8 cellular contexts compared by ENCODE assay signal in the genomic region with DNA sequence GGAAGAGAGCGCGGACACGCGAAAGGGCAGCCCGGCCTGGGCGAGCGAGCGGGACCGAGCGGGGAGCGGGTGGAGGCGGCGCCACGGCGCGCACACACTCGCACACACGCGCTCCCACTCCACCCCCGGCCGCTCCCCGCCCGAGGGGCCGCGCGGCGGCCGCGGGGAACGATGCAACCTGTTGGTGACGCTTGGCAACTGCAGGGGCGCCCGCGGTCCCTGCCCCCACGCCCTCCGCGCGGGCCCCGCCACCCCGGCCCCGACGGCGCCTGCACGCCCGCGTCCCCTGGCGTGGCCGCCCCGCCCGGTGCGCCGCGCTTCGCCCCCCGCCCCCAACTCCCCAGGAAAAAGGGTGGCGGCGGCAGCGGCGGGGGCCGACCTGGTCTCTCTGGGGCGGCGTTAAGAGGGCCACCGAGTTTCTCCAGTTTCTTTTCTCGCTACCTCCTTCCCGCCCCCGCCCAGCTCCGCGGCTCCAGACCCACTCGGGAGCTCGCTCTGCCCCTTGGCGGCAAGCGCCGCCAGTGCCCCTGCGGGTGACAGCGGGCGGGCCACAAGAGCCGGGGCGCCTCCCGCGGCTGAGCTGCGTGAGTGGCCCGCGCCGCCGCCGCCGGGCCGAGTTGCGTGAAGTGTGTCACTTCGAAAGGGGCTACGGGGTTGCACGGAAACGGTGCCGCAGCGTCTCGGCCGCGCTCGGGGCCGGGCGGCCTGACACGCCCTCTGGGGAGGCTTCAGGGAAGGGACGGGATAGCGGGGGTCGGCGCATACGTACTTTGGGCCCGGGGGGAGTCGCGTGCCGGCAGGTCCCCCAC. TPM values are rescaled to one million over a fixed set of nuclear protein-coding genes. Genes with fewer than 3 reads are reported as not detected.
DNase-seq lines count a peak whose midpoint lies in the region; ATAC-seq and TF ChIP-seq lines count a peak whose summit lies in the region.

A gene (minus strand): TSS at position 80 of the 809 bp plus-strand sequence. CDS start 2,847 bp downstream, outside the sequence.

- H2AFZ ChIP-seq in osteoblast (ENCODE audit: low read length): peak within 1 kb of the TSS; percentile 25

- H3K4me1 ChIP-seq in osteoblast (ENCODE audit: insufficient read depth, low read length): peaks cover 5% of the 10 kb centered on the region
- H3K4me1 ChIP-seq in testis: peaks cover 22% of the 10 kb centered on the region

- H3K9me3 Mint-ChIP-seq in activated naive CD4-positive, alpha-beta T cell treated with anti-CD3 and anti-CD28 coated beads, Interleukin-2, amount 10 ng/mL, durations not matched to agents 7 days and 5 days: no peaks in the 10 kb centered on the region

- peaks cover 20% of the 10 kb centered on the region for H4K20me1 ChIP-seq in osteoblast (ENCODE audit: insufficient read depth, low read length)

- peaks cover 39% of the 10 kb centered on the region for H3K36me3 Mint-ChIP-seq in activated naive CD4-positive, alpha-beta T cell treated with anti-CD3 and anti-CD28 coated beads, Interleukin-2, amount 10 ng/mL, durations not matched to agents 7 days and 5 days

- peak; percentile 35; the same call in 1 of the 2 replicates for TF ChIP-seq RAD21 in Ishikawa (IDR thresholded peaks at IDR 0.05; ENCODE audit: low read depth)

- intact Hi-C loops in testis (cut with DNase I; ENCODE audit: low total_unique reads): loop anchor here (10.0 kb wide), 1 partner anchor 421 kb away; no protein-coding TSS in a partner anchor

- TF ChIP-seq EP300 in Ishikawa (IDR thresholded peaks at IDR 0.05; ENCODE audit: borderline replicate concordance): no peak

- H3K27me3 Mint-ChIP-seq in activated naive CD4-positive, alpha-beta T cell treated with anti-CD3 and anti-CD28 coated beads, Interleukin-2, amount 10 ng/mL, durations not matched to agents 7 days and 5 days: no peaks in the 10 kb centered on the region

- peaks cover 47% of the 10 kb centered on the region for H3K79me2 ChIP-seq in osteoblast (ENCODE audit: insufficient read depth, low read length)

- CTCF ChIA-PET in activated naive CD4-positive, alpha-beta T cell treated with anti-CD3 and anti-CD28 coated beads, Interleukin-2, amount 10 ng/mL, durations not matched to agents 7 days and 5 days (lab: Charles Lee): interaction anchor here (0.7 to 3.0 kb wide), 16 partner anchors 28 to 789 kb away, joined by 3 to 19 read pairs (median 4); no protein-coding TSS in a partner anchor

- H3K27ac ChIP-seq in SK-N-MC (peak within 1 kb of the TSS; percentile 98), osteoblast (ENCODE audit: low read depth, low read length) (peak within 1 kb of the TSS; percentile 96), testis (peak within 1 kb of the TSS; percentile 97 to 98)

- H3K4me2 ChIP-seq in osteoblast (ENCODE audit: insufficient read depth, low read length): peak within 1 kb of the TSS; percentile 85

- H3K27ac Mint-ChIP-seq in activated naive CD4-positive, alpha-beta T cell treated with anti-CD3 and anti-CD28 coated beads, Interleukin-2, amount 10 ng/mL, durations not matched to agents 7 days and 5 days: peak within 1 kb of the TSS; percentile 98

- TF ChIP-seq CTCF in osteoblast (IDR thresholded peaks at IDR 0.05; ENCODE audit: extremely low read depth, low read depth, low read length) (peak; percentile 17), testis (IDR thresholded peaks at IDR 0.05) (peak; percentile 41 to 63 (median 43))

- peaks cover 8% of the 10 kb centered on the region for H3K36me3 ChIP-seq in SK-N-MC (ENCODE audit: insufficient read depth, low read length)
- peaks cover 10% of the 10 kb centered on the region for H3K36me3 ChIP-seq in osteoblast (ENCODE audit: insufficient read depth, low read length)
- H3K36me3 ChIP-seq in testis (ENCODE audit: low read depth, missing control alignments): no peaks in the 10 kb centered on the region

- WGBS in testis, 2 donors: 0 to 1% methylated on average over 24 to 70 of the region's 111 CpGs

- DNase-seq in EH (ENCODE audit: low read depth) (peak; percentile 86), SK-N-MC (ENCODE audit: low read depth, low spot score) (no peak), globus pallidus (ENCODE audit: low spot score) (peak; percentile 93), osteoblast (ENCODE audit: insufficient read length, low spot score, missing footprints) (peak; percentile 96), testis (peak; percentile 86)
- DNase-seq in activated naive CD4-positive, alpha-beta T cell treated with anti-CD3 and anti-CD28 coated beads, Interleukin-2, amount 10 ng/mL, durations not matched to agents 7 days and 5 days: peak; percentile 87

- TF ChIP-seq POLR2A in testis (IDR thresholded peaks at IDR 0.05): no peak

- peak within 1 kb of the TSS; percentile 97 for H3K4me3 ChIP-seq in SK-N-MC
- peak within 1 kb of the TSS; percentile 80 for H3K4me3 ChIP-seq in osteoblast (ENCODE audit: insufficient read depth, low read length)
- peak within 1 kb of the TSS; percentile 87 to 91 for H3K4me3 ChIP-seq in testis

- ATAC-seq in GM21528 (IDR thresholded peaks at IDR 0.05; ENCODE audit: low FRiP score, unreplicated experiment): peak; percentile 61

- H3K4me3 Mint-ChIP-seq in activated naive CD4-positive, alpha-beta T cell treated with anti-CD3 and anti-CD28 coated beads, Interleukin-2, amount 10 ng/mL, durations not matched to agents 7 days and 5 days: peak within 1 kb of the TSS; percentile 87

- H3K27me3 ChIP-seq in osteoblast (ENCODE audit: insufficient read depth, low read length): no peaks in the 10 kb centered on the region
- H3K27me3 ChIP-seq in testis: no peaks in the 10 kb centered on the region

- peak within 1 kb of the TSS; percentile 85 for H3K9ac ChIP-seq in SK-N-MC (ENCODE audit: insufficient read length)

- H3K9me3 ChIP-seq in SK-N-MC (ENCODE audit: low read depth, low read length): no peaks in the 10 kb centered on the region
- no peaks in the 10 kb centered on the region for H3K9me3 ChIP-seq in osteoblast (ENCODE audit: low read depth, low read length)
- H3K9me3 ChIP-seq in testis: no peaks in the 10 kb centered on the region

- peaks cover 53% of the 10 kb centered on the region for H3K4me1 Mint-ChIP-seq in activated naive CD4-positive, alpha-beta T cell treated with anti-CD3 and anti-CD28 coated beads, Interleukin-2, amount 10 ng/mL, durations not matched to agents 7 days and 5 days

TF ChIP-seq in Ishikawa, 13 proteins besides CTCF, POLR2A, EP300 and RAD21:
- no peak for TF ChIP-seq CEBPB (IDR thresholded peaks at IDR 0.05)
- TF ChIP-seq, protein P1, sequence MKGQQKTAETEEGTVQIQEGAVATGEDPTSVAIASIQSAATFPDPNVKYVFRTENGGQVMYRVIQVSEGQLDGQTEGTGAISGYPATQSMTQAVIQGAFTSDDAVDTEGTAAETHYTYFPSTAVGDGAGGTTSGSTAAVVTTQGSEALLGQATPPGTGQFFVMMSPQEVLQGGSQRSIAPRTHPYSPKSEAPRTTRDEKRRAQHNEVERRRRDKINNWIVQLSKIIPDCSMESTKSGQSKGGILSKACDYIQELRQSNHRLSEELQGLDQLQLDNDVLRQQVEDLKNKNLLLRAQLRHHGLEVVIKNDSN (IDR thresholded peaks at IDR 0.05): no peak
- peak; percentile 48 for TF ChIP-seq ZBTB7A (IDR thresholded peaks at IDR 0.05; ENCODE audit: low read depth)
- peak; percentile 27; the same call in 1 of the 2 replicates for TF ChIP-seq EGR1 (IDR thresholded peaks at IDR 0.05)
- TF ChIP-seq NFIC (IDR thresholded peaks at IDR 0.05): no peak
- no peak for TF ChIP-seq CREB1 (IDR thresholded peaks at IDR 0.05; ENCODE audit: low read depth)
- no peak for TF ChIP-seq TEAD4 (IDR thresholded peaks at IDR 0.05)
- peak; percentile 22; the same call in 1 of the 2 replicates for TF ChIP-seq TCF12 (IDR thresholded peaks at IDR 0.05; ENCODE audit: low read depth)
- no peak for TF ChIP-seq TAF1 (IDR thresholded peaks at IDR 0.05; ENCODE audit: low read depth)
- TF ChIP-seq YY1 (IDR thresholded peaks at IDR 0.05; ENCODE audit: low read depth): no peak; the same call in 1 of the 2 replicates
- TF ChIP-seq, protein P2, sequence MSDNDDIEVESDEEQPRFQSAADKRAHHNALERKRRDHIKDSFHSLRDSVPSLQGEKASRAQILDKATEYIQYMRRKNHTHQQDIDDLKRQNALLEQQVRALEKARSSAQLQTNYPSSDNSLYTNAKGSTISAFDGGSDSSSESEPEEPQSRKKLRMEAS (IDR thresholded peaks at IDR 0.05): peak; percentile 45; the same call in 1 of the 2 replicates
- no peak for TF ChIP-seq FOXM1 (IDR thresholded peaks at IDR 0.05; ENCODE audit: borderline replicate concordance, low read depth)
- TF ChIP-seq, protein P3, sequence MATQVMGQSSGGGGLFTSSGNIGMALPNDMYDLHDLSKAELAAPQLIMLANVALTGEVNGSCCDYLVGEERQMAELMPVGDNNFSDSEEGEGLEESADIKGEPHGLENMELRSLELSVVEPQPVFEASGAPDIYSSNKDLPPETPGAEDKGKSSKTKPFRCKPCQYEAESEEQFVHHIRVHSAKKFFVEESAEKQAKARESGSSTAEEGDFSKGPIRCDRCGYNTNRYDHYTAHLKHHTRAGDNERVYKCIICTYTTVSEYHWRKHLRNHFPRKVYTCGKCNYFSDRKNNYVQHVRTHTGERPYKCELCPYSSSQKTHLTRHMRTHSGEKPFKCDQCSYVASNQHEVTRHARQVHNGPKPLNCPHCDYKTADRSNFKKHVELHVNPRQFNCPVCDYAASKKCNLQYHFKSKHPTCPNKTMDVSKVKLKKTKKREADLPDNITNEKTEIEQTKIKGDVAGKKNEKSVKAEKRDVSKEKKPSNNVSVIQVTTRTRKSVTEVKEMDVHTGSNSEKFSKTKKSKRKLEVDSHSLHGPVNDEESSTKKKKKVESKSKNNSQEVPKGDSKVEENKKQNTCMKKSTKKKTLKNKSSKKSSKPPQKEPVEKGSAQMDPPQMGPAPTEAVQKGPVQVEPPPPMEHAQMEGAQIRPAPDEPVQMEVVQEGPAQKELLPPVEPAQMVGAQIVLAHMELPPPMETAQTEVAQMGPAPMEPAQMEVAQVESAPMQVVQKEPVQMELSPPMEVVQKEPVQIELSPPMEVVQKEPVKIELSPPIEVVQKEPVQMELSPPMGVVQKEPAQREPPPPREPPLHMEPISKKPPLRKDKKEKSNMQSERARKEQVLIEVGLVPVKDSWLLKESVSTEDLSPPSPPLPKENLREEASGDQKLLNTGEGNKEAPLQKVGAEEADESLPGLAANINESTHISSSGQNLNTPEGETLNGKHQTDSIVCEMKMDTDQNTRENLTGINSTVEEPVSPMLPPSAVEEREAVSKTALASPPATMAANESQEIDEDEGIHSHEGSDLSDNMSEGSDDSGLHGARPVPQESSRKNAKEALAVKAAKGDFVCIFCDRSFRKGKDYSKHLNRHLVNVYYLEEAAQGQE (IDR thresholded peaks at IDR 0.05; ENCODE audit: low read depth): no peak

RNA-seq across cellular contexts. Expression of the gene that starts here (rescaled TPM):
- total RNA-seq in osteoblast (113 and 119 TPM in 2 replicates), testis (10 to 100 TPM; 34.3 to 37.7 TPM)
- 33.2 TPM for polyA plus RNA-seq in testis (ENCODE audit: insufficient read depth, low read depth, low replicate concordance)
